In genomic region chr17:32460054-32460453, GRCh38 we compare ENCODE assay signal across 24 cellular contexts.
"Had no signal": no experiment of that assay in that cellular context is flagged by ENCODE, and none has a peak within 500 bp of the region (broad histone marks: within the 10 kb centered on the region; RNA-seq: fewer than 3 reads in every experiment).

No MANE protein-coding gene starts in this region.

- DNase-seq: dermis blood vessel endothelial cell; endodermal cell; erythroblast; foreskin keratinocyte; head of caudate nucleus; kidney; left cardiac atrium; left ventricle myocardium inferior; lower lobe of right lung; natural killer cell; posterior cingulate gyrus; spleen; stimulated activated CD4-positive, alpha-beta T cell treated with anti-CD3 and anti-CD28 coated beads, Interleukin-1b, Interleukin-23, amount 100 ng/mL, for 48 hours; stimulated activated CD4-positive, alpha-beta T cell treated with anti-CD3 and anti-CD28 coated beads, Interleukin-4, amount 100 ng/mL, for 24 hours; stimulated activated naive B cell treated with anti-CD40 and anti-IgM and Interleukin-4, amounts not matched to agents 10 μg/mL and 1 μg/mL and 100 μg/mL, for 72 hours; stimulated activated naive CD8-positive, alpha-beta T cell treated with anti-CD3 and anti-CD28 coated beads, Interleukin-15, amount 100 ng/mL, for 72 hours; substantia nigra; transverse colon had no signal

- H3K4me1 ChIP-seq: lower lobe of right lung had no signal

- H3K9me3 Mint-ChIP-seq: endodermal cell; memory B cell; mesothelial cell of epicardium; natural killer cell; neural crest cell; stimulated activated naive B cell treated with anti-CD40 and anti-IgM and Interleukin-4, amounts not matched to agents 10 μg/mL and 1 μg/mL and 100 μg/mL, for 72 hours; stimulated activated naive CD8-positive, alpha-beta T cell treated with anti-CD3 and anti-CD28 coated beads, Interleukin-15, amount 100 ng/mL, for 72 hours had no signal

- ATAC-seq: foreskin keratinocyte; left cardiac atrium; lower lobe of right lung; natural killer cell; sciatic nerve; stimulated activated naive B cell treated with anti-CD40 and anti-IgM and Interleukin-4, amounts not matched to agents 10 μg/mL and 1 μg/mL and 100 μg/mL, for 72 hours; stimulated activated naive CD8-positive, alpha-beta T cell treated with anti-CD3 and anti-CD28 coated beads, Interleukin-15, amount 100 ng/mL, for 72 hours had no signal

- H3K4me3 Mint-ChIP-seq: endodermal cell; memory B cell; mesothelial cell of epicardium; natural killer cell; neural crest cell; stimulated activated naive B cell treated with anti-CD40 and anti-IgM and Interleukin-4, amounts not matched to agents 10 μg/mL and 1 μg/mL and 100 μg/mL, for 72 hours; stimulated activated naive CD8-positive, alpha-beta T cell treated with anti-CD3 and anti-CD28 coated beads, Interleukin-15, amount 100 ng/mL, for 72 hours had no signal

- H3K4me3 ChIP-seq: hepatocyte, left ventricle myocardium inferior, lower lobe of right lung, spleen, thoracic aorta, transverse colon had no signal

- H3K27ac Mint-ChIP-seq: endodermal cell, memory B cell, mesothelial cell of epicardium had no signal

- H3K4me1 Mint-ChIP-seq: neural crest cell had no signal

- H3K27me3 Mint-ChIP-seq: memory B cell; stimulated activated naive B cell treated with anti-CD40 and anti-IgM and Interleukin-4, amounts not matched to agents 10 μg/mL and 1 μg/mL and 100 μg/mL, for 72 hours; stimulated activated naive CD8-positive, alpha-beta T cell treated with anti-CD3 and anti-CD28 coated beads, Interleukin-15, amount 100 ng/mL, for 72 hours had no signal

- H3K9me3 ChIP-seq: left ventricle myocardium inferior, lower lobe of right lung, spleen, thoracic aorta, transverse colon had no signal

- H3K27ac ChIP-seq: foreskin keratinocyte, hepatocyte, left ventricle myocardium inferior, lower lobe of right lung, spleen, thoracic aorta, transverse colon had no signal
